16 cellular contexts compared by ENCODE assay signal in genomic region chr6:5994234-5994998, GRCh38.
DNase-seq lines count a peak whose midpoint lies in the region; ATAC-seq lines count a peak whose summit lies in the region.
"Had no signal": no experiment of that assay in that cellular context is flagged by ENCODE, and none has a peak within 500 bp of the region (broad histone marks: within the 10 kb centered on the region; RNA-seq: fewer than 3 reads in every experiment).

No MANE protein-coding gene starts in this region.

- H3K9me3 ChIP-seq in iPS-18a (ENCODE audit: control insufficient read depth, low read depth, low read length): no peaks in the 10 kb centered on the region

- CTCF ChIA-PET in activated naive CD4-positive, alpha-beta T cell treated with anti-CD3 and anti-CD28 coated beads, Interleukin-2, amount 10 ng/mL, durations not matched to agents 7 days and 5 days (lab: Charles Lee): interaction anchor here (0.9 to 2.5 kb wide), 6 partner anchors 8 to 553 kb away, joined by 3 to 10 read pairs (median 4); no protein-coding TSS in a partner anchor

- H3K36me3 Mint-ChIP-seq in activated naive CD4-positive, alpha-beta T cell treated with anti-CD3 and anti-CD28 coated beads, Interleukin-2, amount 10 ng/mL, durations not matched to agents 7 days and 5 days: peaks cover 34% of the 10 kb centered on the region
- H3K36me3 Mint-ChIP-seq in T-helper 2 cell treated with Interferon-gamma antibody and Interleukin-4, amounts not matched to agents 5 μg/mL and 100 μg/mL, for 36 hours (ENCODE audit: low read depth): peaks cover 6% of the 10 kb centered on the region

- H3K4me1 Mint-ChIP-seq in activated naive CD4-positive, alpha-beta T cell treated with anti-CD3 and anti-CD28 coated beads, Interleukin-2, amount 10 ng/mL, durations not matched to agents 7 days and 5 days: peaks cover 78% of the 10 kb centered on the region
- H3K4me1 Mint-ChIP-seq in T-helper 2 cell treated with Interferon-gamma antibody and Interleukin-4, amounts not matched to agents 5 μg/mL and 100 μg/mL, for 36 hours (ENCODE audit: low read depth): peaks cover 29% of the 10 kb centered on the region
- H3K4me1 Mint-ChIP-seq in stimulated activated naive CD8-positive, alpha-beta T cell treated with anti-CD3 and anti-CD28 coated beads, Interleukin-15, amount 100 ng/mL, for 72 hours: peaks cover 61% of the 10 kb centered on the region

- no peak overlapping the region for H3K9ac ChIP-seq in iPS-18a (ENCODE audit: low read length)

- peak; percentile 65 for ATAC-seq in stimulated activated naive CD8-positive, alpha-beta T cell treated with anti-CD3 and anti-CD28 coated beads, Interleukin-15, amount 100 ng/mL, for 72 hours

- peak overlapping the region; percentile 24 for H3K27ac Mint-ChIP-seq in activated naive CD4-positive, alpha-beta T cell treated with anti-CD3 and anti-CD28 coated beads, Interleukin-2, amount 10 ng/mL, durations not matched to agents 7 days and 5 days
- H3K27ac Mint-ChIP-seq in T-helper 2 cell treated with Interferon-gamma antibody and Interleukin-4, amounts not matched to agents 5 μg/mL and 100 μg/mL, for 36 hours: peak overlapping the region; percentile 67
- no peak overlapping the region for H3K27ac Mint-ChIP-seq in stimulated activated naive CD8-positive, alpha-beta T cell treated with anti-CD3 and anti-CD28 coated beads, Interleukin-15, amount 100 ng/mL, for 72 hours

- DNase-seq in activated naive CD4-positive, alpha-beta T cell treated with anti-CD3 and anti-CD28 coated beads, Interleukin-2, amount 10 ng/mL, durations not matched to agents 7 days and 5 days: peak; percentile 39
- no peak for DNase-seq in activated naive CD4-positive, alpha-beta T cell treated with anti-CD3 and anti-CD28 coated beads, Interleukin-2, amount 50 U/mL, for 16 hours
- DNase-seq in T-helper 2 cell treated with Interferon-gamma antibody and Interleukin-4, amounts not matched to agents 5 μg/mL and 100 μg/mL, for 36 hours (ENCODE audit: low spot score): no peak
- DNase-seq in stimulated activated naive CD8-positive, alpha-beta T cell treated with anti-CD3 and anti-CD28 coated beads, Interleukin-15, amount 100 ng/mL, for 72 hours: peak; percentile 20 to 25
- no peak for DNase-seq in cerebellar cortex (ENCODE audit: low spot score)
- no peak for DNase-seq in LoVo (ENCODE audit: low spot score)
- no peak for DNase-seq in activated CD8-positive, alpha-beta memory T cell treated with anti-CD3 and anti-CD28 coated beads, Interleukin-2, amount 50 U/mL, for 4 hours
- DNase-seq: caudate nucleus; foreskin melanocyte; midbrain; NCI-H2107; Right ventricle myocardium superior; stimulated activated CD4-positive, alpha-beta T cell treated with anti-CD3 and anti-CD28 coated beads, Interleukin-12 subunit alpha, Interleukin-12 subunit beta, amount 100 ng/mL, for 4 hours; T-helper 9 cell had no signal

- H3K4me3 ChIP-seq in iPS-18a (ENCODE audit: low read length): peak overlapping the region; percentile 36

- H3K9me3 Mint-ChIP-seq in activated naive CD4-positive, alpha-beta T cell treated with anti-CD3 and anti-CD28 coated beads, Interleukin-2, amount 10 ng/mL, durations not matched to agents 7 days and 5 days: no peaks in the 10 kb centered on the region
- H3K9me3 Mint-ChIP-seq in T-helper 2 cell treated with Interferon-gamma antibody and Interleukin-4, amounts not matched to agents 5 μg/mL and 100 μg/mL, for 36 hours: no peaks in the 10 kb centered on the region
- no peaks in the 10 kb centered on the region for H3K9me3 Mint-ChIP-seq in stimulated activated naive CD8-positive, alpha-beta T cell treated with anti-CD3 and anti-CD28 coated beads, Interleukin-15, amount 100 ng/mL, for 72 hours
- H3K9me3 Mint-ChIP-seq: activated naive CD4-positive, alpha-beta T cell treated with anti-CD3 and anti-CD28 coated beads, Interleukin-2, amount 50 U/mL, for 24 hours had no signal

- H3K27ac ChIP-seq in iPS-18a (ENCODE audit: low read length): no peak overlapping the region

- H3K36me3 ChIP-seq in iPS-18a (ENCODE audit: control insufficient read depth, low read depth, low read length): no peaks in the 10 kb centered on the region

- peaks cover 99% of the 10 kb centered on the region for H3K27me3 Mint-ChIP-seq in activated naive CD4-positive, alpha-beta T cell treated with anti-CD3 and anti-CD28 coated beads, Interleukin-2, amount 10 ng/mL, durations not matched to agents 7 days and 5 days
- peaks cover 86% of the 10 kb centered on the region for H3K27me3 Mint-ChIP-seq in T-helper 2 cell treated with Interferon-gamma antibody and Interleukin-4, amounts not matched to agents 5 μg/mL and 100 μg/mL, for 36 hours (ENCODE audit: low read depth)
- H3K27me3 Mint-ChIP-seq in stimulated activated naive CD8-positive, alpha-beta T cell treated with anti-CD3 and anti-CD28 coated beads, Interleukin-15, amount 100 ng/mL, for 72 hours: peaks cover 98% of the 10 kb centered on the region

- H3K4me3 Mint-ChIP-seq in activated naive CD4-positive, alpha-beta T cell treated with anti-CD3 and anti-CD28 coated beads, Interleukin-2, amount 10 ng/mL, durations not matched to agents 7 days and 5 days: peak overlapping the region; percentile 93
- H3K4me3 Mint-ChIP-seq in T-helper 2 cell treated with Interferon-gamma antibody and Interleukin-4, amounts not matched to agents 5 μg/mL and 100 μg/mL, for 36 hours: no peak overlapping the region
- peak overlapping the region; percentile 86 to 89 for H3K4me3 Mint-ChIP-seq in stimulated activated naive CD8-positive, alpha-beta T cell treated with anti-CD3 and anti-CD28 coated beads, Interleukin-15, amount 100 ng/mL, for 72 hours

- peaks cover 37% of the 10 kb centered on the region for H3K4me1 ChIP-seq in iPS-18a (ENCODE audit: control insufficient read depth, low read depth, low read length)

- H3K27me3 ChIP-seq in iPS-18a (ENCODE audit: control insufficient read depth, insufficient read depth, low read length): peaks cover 92% of the 10 kb centered on the region

Comparison
In these comparisons a context has a peak if more than half of its experiments do, and no peak if none do; other contexts are left out.
1. DNase-seq: peak in activated naive CD4-positive, alpha-beta T cell treated with anti-CD3 and anti-CD28 coated beads, Interleukin-2, amount 10 ng/mL, durations not matched to agents 7 days and 5 days (single experiment) and stimulated activated naive CD8-positive, alpha-beta T cell treated with anti-CD3 and anti-CD28 coated beads, Interleukin-15, amount 100 ng/mL, for 72 hours (2 of 2); none in activated naive CD4-positive, alpha-beta T cell treated with anti-CD3 and anti-CD28 coated beads, Interleukin-2, amount 50 U/mL, for 16 hours (single experiment), T-helper 2 cell treated with Interferon-gamma antibody and Interleukin-4, amounts not matched to agents 5 μg/mL and 100 μg/mL, for 36 hours (single experiment), cerebellar cortex (single experiment), LoVo (single experiment) and activated CD8-positive, alpha-beta memory T cell treated with anti-CD3 and anti-CD28 coated beads, Interleukin-2, amount 50 U/mL, for 4 hours (single experiment).
2. H3K27ac Mint-ChIP-seq: peak in activated naive CD4-positive, alpha-beta T cell treated with anti-CD3 and anti-CD28 coated beads, Interleukin-2, amount 10 ng/mL, durations not matched to agents 7 days and 5 days (single experiment) and T-helper 2 cell treated with Interferon-gamma antibody and Interleukin-4, amounts not matched to agents 5 μg/mL and 100 μg/mL, for 36 hours (single experiment); none in stimulated activated naive CD8-positive, alpha-beta T cell treated with anti-CD3 and anti-CD28 coated beads, Interleukin-15, amount 100 ng/mL, for 72 hours (0 of 2).